ENCODE assay signal across 8 cellular contexts in genomic region chr5:179345429-179346321, GRCh38. TPM values are rescaled to one million over a fixed set of nuclear protein-coding genes. Genes with fewer than 3 reads are reported as not detected.
DNase-seq lines count a peak whose midpoint lies in the region; ATAC-seq, FAIRE-seq and TF ChIP-seq lines count a peak whose summit lies in the region.

Gene ADAMTS2, minus strand, starts transcription at chr5:179345461. Its CDS starts 133 bp downstream, at chr5:179345328.

- TF ChIP-seq CTCF in SK-N-SH (IDR thresholded peaks at IDR 0.05): no peak
- no peak for TF ChIP-seq CTCF in RWPE1 (conservative IDR thresholded peaks at IDR 0.05; ENCODE audit: low read depth)

- FAIRE-seq in frontal cortex (lab: Jason Lieb, UNC): no peak

- POLR2A ChIA-PET in SK-N-SH (lab: Yijun Ruan, JAX) (no interaction called here), RWPE1 (lab: Yijun Ruan, JAX; ENCODE audit: low non-redundant PET) (no interaction called here)

- peak within 1 kb of the TSS in 1 of 2 experiments; percentile 90; a peak in 2 of 4 replicates for H3K27ac ChIP-seq in SK-N-SH (ENCODE audit: low read depth in 2 of 2, low read length in 1 of 2)
- H3K27ac ChIP-seq in RWPE1: no peak within 1 kb of the TSS

- no peaks in the 10 kb centered on the region for H3K9me2 ChIP-seq in SK-N-SH

- no peak within 1 kb of the TSS for H2AFZ ChIP-seq in SK-N-SH (ENCODE audit: low read depth)

- 23% methylated on average over 20 of the region's 67 CpGs for WGBS in SK-N-SH (ENCODE audit: low lambda C conversion rate)

- no peaks in the 10 kb centered on the region for H3K9me3 ChIP-seq in SK-N-SH

- H3K9ac ChIP-seq in SK-N-SH: no peak within 1 kb of the TSS

- DNase-seq in SK-N-SH: peak; percentile 92
- DNase-seq in T1000 (lab: John Stamatoyannopoulos, UW): peak; percentile 43
- DNase-seq in frontal cortex (ENCODE audit: low spot score in 2 of 2): peak; percentile 83
- DNase-seq in nucleus accumbens (lab: John Stamatoyannopoulos, UW): peak in 30 of 56 donors; percentile 4 to 64 (median 29)
- no peak for DNase-seq in RWPE1 (ENCODE audit: low spot score)
- no peak for DNase-seq in NCI-H1048 (lab: John Stamatoyannopoulos, UW)

- ATAC-seq in SK-N-SH treated with all-trans-retinoic acid at 6 μM for 48 hours (no peak), GM18511 (IDR thresholded peaks at IDR 0.05; ENCODE audit: unreplicated experiment) (no peak)

- no peaks in the 10 kb centered on the region for H3F3A ChIP-seq in SK-N-SH (replicated peaks; ENCODE audit: insufficient read depth)

- no peaks in the 10 kb centered on the region for H3K79me2 ChIP-seq in SK-N-SH (ENCODE audit: insufficient read depth)

- H3K4me2 ChIP-seq in SK-N-SH: 0 out of 2 replicates have a peak within 1 kb of the TSS, but pooled peaks have one; percentile 7

- CTCF ChIA-PET in SK-N-SH (lab: Yijun Ruan, JAX): interaction anchor here (1.4 kb wide), 1 partner anchor 148 kb away, joined by 4 read pairs; no protein-coding TSS in a partner anchor
- CTCF ChIA-PET in RWPE1 (lab: Yijun Ruan, JAX): interaction anchor here (0.7 kb wide), 2 partner anchors 176 to 213 kb away, joined by 3 to 4 read pairs; no protein-coding TSS in a partner anchor

- H3K4me3 ChIP-seq in SK-N-SH (ENCODE audit: low read depth in 2 of 2, low read length in 1 of 2): peak within 1 kb of the TSS in 1 of 2 experiments; percentile 58; a peak in 2 of 4 replicates

- no peak for TF ChIP-seq EP300 in SK-N-SH (IDR thresholded peaks at IDR 0.05; ENCODE audit: borderline replicate concordance in 1 of 2, low read depth in 1 of 2, low read length in 1 of 2)

- no peaks in the 10 kb centered on the region for H4K20me1 ChIP-seq in SK-N-SH (ENCODE audit: insufficient read depth)

- peaks cover 0 to 35% of the 10 kb centered on the region in 2 experiments; a peak in 1 of 4 replicates for H3K4me1 ChIP-seq in SK-N-SH (ENCODE audit: control insufficient read depth in 1 of 2, insufficient read depth in 2 of 2, low read depth in 1 of 2, low read length in 1 of 2)

- no peak for TF ChIP-seq RAD21 in SK-N-SH (IDR thresholded peaks at IDR 0.05; ENCODE audit: low read length)

- H3K36me3 ChIP-seq in SK-N-SH (replicated peaks in 1 of 2; ENCODE audit: control insufficient read depth in 1 of 2, insufficient read depth in 2 of 2, low read length in 1 of 2): no peaks in the 10 kb centered on the region

- H3K27me3 ChIP-seq in SK-N-SH (ENCODE audit: insufficient read depth): no peaks in the 10 kb centered on the region

TF ChIP-seq in SK-N-SH, 30 proteins besides CTCF, POLR2A, EP300 and RAD21:
- TF ChIP-seq MEF2A (IDR thresholded peaks at IDR 0.05; ENCODE audit: borderline replicate concordance, low read depth) (no peak), MXI1 (IDR thresholded peaks at IDR 0.05; ENCODE audit: low read depth, low read length) (no peak), NRF1 (IDR thresholded peaks at IDR 0.05; ENCODE audit: low read depth, low read length) (no peak), MAX (IDR thresholded peaks at IDR 0.05; ENCODE audit: low read depth) (no peak), FOXM1 (IDR thresholded peaks at IDR 0.05; ENCODE audit: low read depth) (no peak)

TF ChIP-seq in SK-N-SH treated with all-trans-retinoic acid at 6 μM for 48 hours, 23 proteins besides CTCF, POLR2A, EP300 and RAD21:
- TF ChIP-seq TCF4 (CRISPR knock-in tag; IDR thresholded peaks at IDR 0.05; ENCODE audit: borderline replicate concordance): no peak
- no peak for TF ChIP-seq CREB5 (CRISPR knock-in tag; IDR thresholded peaks at IDR 0.05; ENCODE audit: low read depth)
- TF ChIP-seq RARB (CRISPR knock-in tag; IDR thresholded peaks at IDR 0.05): no peak
- TF ChIP-seq BACH2 (CRISPR knock-in tag; IDR thresholded peaks at IDR 0.05; ENCODE audit: borderline replicate concordance): no peak
- no peak for TF ChIP-seq ZC3H10 (CRISPR knock-in tag; IDR thresholded peaks at IDR 0.05)
- no peak for TF ChIP-seq ESRRG (CRISPR knock-in tag; IDR thresholded peaks at IDR 0.05)
- no peak for TF ChIP-seq PPARA (CRISPR knock-in tag; IDR thresholded peaks at IDR 0.05; ENCODE audit: borderline replicate concordance)
- no peak for TF ChIP-seq ARNTL (CRISPR knock-in tag; IDR thresholded peaks at IDR 0.05; ENCODE audit: borderline replicate concordance, low read depth)
- no peak for TF ChIP-seq PATZ1 (CRISPR knock-in tag; IDR thresholded peaks at IDR 0.05; ENCODE audit: borderline replicate concordance)
- no peak for TF ChIP-seq ZNF8 (CRISPR knock-in tag; IDR thresholded peaks at IDR 0.05)
- no peak for TF ChIP-seq CSRNP3 (CRISPR knock-in tag; IDR thresholded peaks at IDR 0.05)

RNA-seq across cellular contexts. Expression of gene ADAMTS2, which starts in this region (rescaled TPM):
- polyA plus RNA-seq in SK-N-SH (2012; rRNA removed): 0.12 and 0.57 TPM in 2 replicates
- 0.21 and 0.67 TPM in 2 replicates for polyA plus RNA-seq in SK-N-SH (2012; cell fraction: cytosol; rRNA removed)
- 0.44 and 1.1 TPM in 2 replicates for polyA plus RNA-seq in SK-N-SH (2012; cell fraction: nucleus; rRNA removed)
- total RNA-seq in frontal cortex: 3.3 TPM

Comparison
In these comparisons a context has a peak if more than half of its experiments do, and no peak if none do; other contexts are left out.
1. DNase-seq: peak in SK-N-SH (single experiment), T1000 (single experiment), frontal cortex (2 of 2) and nucleus accumbens (30 of 56); none in RWPE1 (single experiment) and NCI-H1048 (single experiment).